9 cellular contexts compared by ENCODE assay signal in genomic region chrX:17007134-17007768, GRCh38.
A peak's percentile ranks its signal among the peaks of the same experiment; 100 is the strongest.
DNase-seq lines count a peak whose midpoint lies in the region; ATAC-seq and TF ChIP-seq lines count a peak whose summit lies in the region.
"Had no signal": no experiment of that assay in that cellular context is flagged by ENCODE, and none has a peak within 500 bp of the region (broad histone marks: within the 10 kb centered on the region; RNA-seq: fewer than 3 reads in every experiment).

No MANE protein-coding gene starts in this region.

- H3K27ac ChIP-seq in SJCRH30 (no peak overlapping the region), hepatocyte (no peak overlapping the region), prostate gland (no peak overlapping the region)

- H3K79me2 ChIP-seq in hepatocyte, result no peaks in the 10 kb centered on the region

- 0 out of 2 replicates have a peak, but pooled peaks cover 3% of the 10 kb centered on the region for H3K27me3 ChIP-seq in SJCRH30
- H3K27me3 ChIP-seq in hepatocyte, result no peaks in the 10 kb centered on the region
- no peaks in the 10 kb centered on the region for H3K27me3 ChIP-seq in prostate gland (replicated peaks; ENCODE audit: insufficient read depth)

- TF ChIP-seq CTCF in hepatocyte (IDR thresholded peaks at IDR 0.05; ENCODE audit: poor library complexity) (peak; percentile 22), prostate gland (IDR thresholded peaks at IDR 0.05) (no peak)

- H3K4me3 ChIP-seq in SJCRH30 (no peak overlapping the region), hepatocyte (no peak overlapping the region), prostate gland (no peak overlapping the region)

- peaks cover 2% of the 10 kb centered on the region for H3K4me1 Mint-ChIP-seq in activated CD8-positive, alpha-beta memory T cell treated with anti-CD3 and anti-CD28 coated beads, Interleukin-2, amount 10 ng/mL, durations not matched to agents 7 days and 5 days

- peaks cover 9% of the 10 kb centered on the region for H3K27me3 Mint-ChIP-seq in activated CD8-positive, alpha-beta memory T cell treated with anti-CD3 and anti-CD28 coated beads, Interleukin-2, amount 10 ng/mL, durations not matched to agents 7 days and 5 days

- H3K9me3 Mint-ChIP-seq in activated CD8-positive, alpha-beta memory T cell treated with anti-CD3 and anti-CD28 coated beads, Interleukin-2, amount 10 ng/mL, durations not matched to agents 7 days and 5 days (ENCODE audit: low read depth), result no peaks in the 10 kb centered on the region

- no peaks in the 10 kb centered on the region for H4K20me1 ChIP-seq in hepatocyte (ENCODE audit: insufficient read depth, poor library complexity, severe bottlenecking)

- WGBS in hepatocyte (ENCODE audit: low lambda C conversion rate, missing lambda C conversion rate), result 67% methylated on average over 8 of the region's 8 CpGs
- WGBS in prostate gland, result 75% methylated on average over 8 of the region's 8 CpGs

- no peak overlapping the region for H2AFZ ChIP-seq in hepatocyte

- H3K36me3 Mint-ChIP-seq in activated CD8-positive, alpha-beta memory T cell treated with anti-CD3 and anti-CD28 coated beads, Interleukin-2, amount 10 ng/mL, durations not matched to agents 7 days and 5 days, result no peaks in the 10 kb centered on the region

- ATAC-seq in GM19463 (IDR thresholded peaks at IDR 0.05; ENCODE audit: unreplicated experiment) (peak; percentile 50), GM18520 (IDR thresholded peaks at IDR 0.05; ENCODE audit: unreplicated experiment) (no peak)
- ATAC-seq in activated CD8-positive, alpha-beta memory T cell treated with anti-CD3 and anti-CD28 coated beads, Interleukin-2, amount 10 ng/mL, durations not matched to agents 7 days and 5 days, result no peak

- H3K4me3 Mint-ChIP-seq in activated CD8-positive, alpha-beta memory T cell treated with anti-CD3 and anti-CD28 coated beads, Interleukin-2, amount 10 ng/mL, durations not matched to agents 7 days and 5 days, result no peak overlapping the region

- no peak overlapping the region for H3K4me2 ChIP-seq in hepatocyte

- H3K4me1 ChIP-seq in SJCRH30 (peaks cover 3% of the 10 kb centered on the region), hepatocyte (ENCODE audit: insufficient read depth) (peaks cover 7% of the 10 kb centered on the region), prostate gland (replicated peaks) (no peaks in the 10 kb centered on the region)

- intact Hi-C loops in prostate gland (cut with DNase I), result no loop called here

- H3K9me3 ChIP-seq in SJCRH30 (replicated peaks) (no peaks in the 10 kb centered on the region), hepatocyte (ENCODE audit: low read depth) (no peaks in the 10 kb centered on the region), prostate gland (no peaks in the 10 kb centered on the region)

- DNase-seq in AG08396 (ENCODE audit: low spot score), result peak; percentile 26
- DNase-seq in SJCRH30, result peak; percentile 49 to 82
- no peak for DNase-seq in hepatocyte (ENCODE audit: low spot score)
- DNase-seq in LoVo (ENCODE audit: low spot score), result no peak
- DNase-seq in activated CD8-positive, alpha-beta memory T cell treated with anti-CD3 and anti-CD28 coated beads, Interleukin-2, amount 10 ng/mL, durations not matched to agents 7 days and 5 days, result no peak
- no peak for DNase-seq in prostate gland (ENCODE audit: low spot score)
- DNase-seq: activated CD4-positive, alpha-beta T cell treated with anti-CD3 and anti-CD28 coated beads, Interleukin-2, amount 50 U/mL, for 1 hour had no signal

- H3K36me3 ChIP-seq in SJCRH30, result no peaks in the 10 kb centered on the region
- H3K36me3 ChIP-seq in hepatocyte (replicated peaks; ENCODE audit: insufficient read depth, low read depth), result no peaks in the 10 kb centered on the region
- H3K36me3 ChIP-seq in prostate gland, result no peaks in the 10 kb centered on the region

- no peak overlapping the region for H3K27ac Mint-ChIP-seq in activated CD8-positive, alpha-beta memory T cell treated with anti-CD3 and anti-CD28 coated beads, Interleukin-2, amount 10 ng/mL, durations not matched to agents 7 days and 5 days

- TF ChIP-seq POLR2A in prostate gland (IDR thresholded peaks at IDR 0.05), result no peak

- H3K9me2 ChIP-seq in hepatocyte (replicated peaks; ENCODE audit: insufficient read depth), result no peaks in the 10 kb centered on the region

- CTCF ChIA-PET in activated CD8-positive, alpha-beta memory T cell treated with anti-CD3 and anti-CD28 coated beads, Interleukin-2, amount 10 ng/mL, durations not matched to agents 7 days and 5 days (lab: Charles Lee), result no interaction called here

Comparison
In these comparisons a context has a peak if more than half of its experiments do, and no peak if none do; other contexts are left out.
1. DNase-seq: peak in AG08396 (single experiment) and SJCRH30 (2 of 2); none in hepatocyte (single experiment), LoVo (single experiment), activated CD8-positive, alpha-beta memory T cell treated with anti-CD3 and anti-CD28 coated beads, Interleukin-2, amount 10 ng/mL, durations not matched to agents 7 days and 5 days (single experiment) and prostate gland (single experiment).